Comparison of ENCODE assay signal across 10 cellular contexts in genomic region chr2:149020432-149020851, GRCh38. TPM values are rescaled to one million over a fixed set of nuclear protein-coding genes. Genes with fewer than 3 reads are reported as not detected.
A peak's percentile ranks its signal among the peaks of the same experiment; 100 is the strongest.
DNase-seq lines count a peak whose midpoint lies in the region; ATAC-seq, FAIRE-seq and TF ChIP-seq lines count a peak whose summit lies in the region.
"Had no signal": no experiment of that assay in that cellular context is flagged by ENCODE, and none has a peak within 500 bp of the region (broad histone marks: within the 10 kb centered on the region; RNA-seq: fewer than 3 reads in every experiment).

No MANE protein-coding gene starts in this region.

- FAIRE-seq in H54 (lab: Jason Lieb, UNC) (no peak), HTR-8/SVneo (lab: Jason Lieb, UNC) (no peak)

- TF ChIP-seq CTCF in right atrium auricular region (IDR thresholded peaks at IDR 0.05) (no peak), dorsolateral prefrontal cortex (IDR thresholded peaks at IDR 0.05 in 54 of 56, conservative IDR thresholded peaks at IDR 0.05 in 2 of 56; ENCODE audit: low read depth in 1 of 56, partially characterized antibody in 56 of 56) (no peak)

- no peak overlapping the region for H3K4me3 ChIP-seq in right atrium auricular region
- no peak overlapping the region for H3K4me3 ChIP-seq in dorsolateral prefrontal cortex

- H3K9me3 ChIP-seq in right atrium auricular region: no peaks in the 10 kb centered on the region

- H3K36me3 ChIP-seq in right atrium auricular region: no peaks in the 10 kb centered on the region

- intact Hi-C loops in Right ventricle myocardium superior (cut with DNase I) (no loop called here), dorsolateral prefrontal cortex (cut with DNase I) (no loop called here)

- TF ChIP-seq POLR2A in H54 (IDR thresholded peaks at IDR 0.05; ENCODE audit: low read depth, low read length): no peak

- H3K27ac ChIP-seq in right atrium auricular region (no peak overlapping the region), dorsolateral prefrontal cortex (no peak overlapping the region)
- H3K27ac ChIP-seq: epithelial cell of prostate had no signal

- DNase-seq in right atrium auricular region (ENCODE audit: low spot score) (peak; percentile 53), Right ventricle myocardium superior (no peak), NOMO-1 treated with dmso at 0.1 percent for 144 hours (lab: John Stamatoyannopoulos, UW; ENCODE audit: unreplicated experiment) (peak; percentile 30), dorsolateral prefrontal cortex (no peak), H54 (ENCODE audit: insufficient read length, low spot score) (no peak), HTR-8/SVneo (ENCODE audit: insufficient read length, low spot score) (no peak)
- no peak for DNase-seq in activated CD8-positive, alpha-beta memory T cell treated with anti-CD3 and anti-CD28 coated beads, Interleukin-2, amount 50 U/mL, for 4 hours

- H3K27me3 ChIP-seq in right atrium auricular region: no peaks in the 10 kb centered on the region
- H3K27me3 ChIP-seq in dorsolateral prefrontal cortex: no peaks in the 10 kb centered on the region

- ATAC-seq in Right ventricle myocardium superior (ENCODE audit: poor library complexity) (no peak), HG03039 (IDR thresholded peaks at IDR 0.05; ENCODE audit: unreplicated experiment) (peak; percentile 37)
- ATAC-seq: Panc1 had no signal

- no peaks in the 10 kb centered on the region for H3K4me1 ChIP-seq in right atrium auricular region

RNA-seq across cellular contexts. Expression of gene LYPD6B, which starts 18.1 kb away (rescaled TPM):
- total RNA-seq in right atrium auricular region (under 1 TPM in 1 of 2 donors, not detected in 1; 0.28 TPM), Right ventricle myocardium superior (not detected), dorsolateral prefrontal cortex (1 to 10 TPM in 118 of 120 experiments, under 1 TPM in 2; 0.46 to 6.9 (median 2.8) TPM)

Comparison
In these comparisons a context has a peak if more than half of its experiments do, and no peak if none do; other contexts are left out.
1. DNase-seq: peak in right atrium auricular region (single experiment) and NOMO-1 treated with dmso at 0.1 percent for 144 hours (single experiment); none in Right ventricle myocardium superior (single experiment), activated CD8-positive, alpha-beta memory T cell treated with anti-CD3 and anti-CD28 coated beads, Interleukin-2, amount 50 U/mL, for 4 hours (single experiment), dorsolateral prefrontal cortex (0 of 10), H54 (single experiment) and HTR-8/SVneo (single experiment).